In the genomic region with DNA sequence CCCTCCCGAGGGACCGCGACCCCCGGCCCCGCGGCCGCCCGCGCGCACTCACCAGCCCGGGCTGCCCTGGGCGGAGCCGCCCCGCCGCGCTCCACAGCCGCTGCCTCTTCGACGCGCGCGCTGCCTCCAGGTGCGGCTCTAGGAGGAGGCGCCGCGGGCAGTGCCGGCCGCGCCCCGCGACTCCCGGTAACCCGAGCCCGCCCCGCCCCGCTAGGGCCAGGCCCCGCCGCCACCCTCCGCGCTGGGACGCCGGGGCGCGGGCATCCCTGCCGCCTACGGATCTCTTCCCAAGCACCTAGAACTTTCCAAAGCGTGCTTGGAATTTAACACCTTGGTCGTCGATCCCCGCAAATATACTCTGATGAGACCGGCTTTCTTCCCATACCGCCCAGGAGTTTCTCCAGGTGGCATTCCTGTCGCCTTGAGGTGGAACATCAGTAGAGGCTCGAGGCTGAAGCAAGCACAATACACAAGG, we compare ENCODE assay signal across 8 cellular contexts. TPM values are rescaled to one million over a fixed set of nuclear protein-coding genes. Genes with fewer than 3 reads are reported as not detected.
DNase-seq lines count a peak whose midpoint lies in the region; ATAC-seq and TF ChIP-seq lines count a peak whose summit lies in the region.

A gene with protein sequence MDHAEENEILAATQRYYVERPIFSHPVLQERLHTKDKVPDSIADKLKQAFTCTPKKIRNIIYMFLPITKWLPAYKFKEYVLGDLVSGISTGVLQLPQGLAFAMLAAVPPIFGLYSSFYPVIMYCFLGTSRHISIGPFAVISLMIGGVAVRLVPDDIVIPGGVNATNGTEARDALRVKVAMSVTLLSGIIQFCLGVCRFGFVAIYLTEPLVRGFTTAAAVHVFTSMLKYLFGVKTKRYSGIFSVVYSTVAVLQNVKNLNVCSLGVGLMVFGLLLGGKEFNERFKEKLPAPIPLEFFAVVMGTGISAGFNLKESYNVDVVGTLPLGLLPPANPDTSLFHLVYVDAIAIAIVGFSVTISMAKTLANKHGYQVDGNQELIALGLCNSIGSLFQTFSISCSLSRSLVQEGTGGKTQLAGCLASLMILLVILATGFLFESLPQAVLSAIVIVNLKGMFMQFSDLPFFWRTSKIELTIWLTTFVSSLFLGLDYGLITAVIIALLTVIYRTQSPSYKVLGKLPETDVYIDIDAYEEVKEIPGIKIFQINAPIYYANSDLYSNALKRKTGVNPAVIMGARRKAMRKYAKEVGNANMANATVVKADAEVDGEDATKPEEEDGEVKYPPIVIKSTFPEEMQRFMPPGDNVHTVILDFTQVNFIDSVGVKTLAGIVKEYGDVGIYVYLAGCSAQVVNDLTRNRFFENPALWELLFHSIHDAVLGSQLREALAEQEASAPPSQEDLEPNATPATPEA (minus strand): TSS at position 162 of the 475 bp plus-strand sequence. CDS start 24,693 bp downstream, outside the sequence.

- H3K9me3 ChIP-seq in mucosa of rectum (ENCODE audit: control insufficient read depth in 2 of 2, low read length in 2 of 2): no peaks in the 10 kb centered on the region
- H3K9me3 ChIP-seq in gastrocnemius medialis: no peaks in the 10 kb centered on the region

- H3K4me3 ChIP-seq in mucosa of rectum (ENCODE audit: low read length in 2 of 2) (peak within 1 kb of the TSS; percentile 67 to 73), gastrocnemius medialis (peak within 1 kb of the TSS in 2 of 4 donors; percentile 22 to 27)

- TF ChIP-seq CTCF in gastrocnemius medialis (IDR thresholded peaks at IDR 0.05 in 4 of 5, conservative IDR thresholded peaks at IDR 0.05 in 1 of 5): no peak

- DNase-seq in AG08396 (ENCODE audit: low spot score) (peak; percentile 17), GM19238 (ENCODE audit: insufficient read length, low spot score) (peak; percentile 18), NCI-H69 (lab: John Stamatoyannopoulos, UW) (peak; percentile 88), dermis blood vessel endothelial cell (peak; percentile 5), gastrocnemius medialis (no peak), posterior vena cava (ENCODE audit: low spot score) (no peak)

- TF ChIP-seq POLR2A in gastrocnemius medialis (IDR thresholded peaks at IDR 0.05): no peak

- H3K36me3 ChIP-seq in mucosa of rectum (ENCODE audit: control insufficient read depth in 2 of 2, insufficient read depth in 2 of 2, low read length in 2 of 2) (no peaks in the 10 kb centered on the region), gastrocnemius medialis (no peaks in the 10 kb centered on the region)

- H3K9ac ChIP-seq in mucosa of rectum (ENCODE audit: low read depth in 1 of 2, low read length in 2 of 2): peak within 1 kb of the TSS in 1 of 2 donors; percentile 23

- H3K27ac ChIP-seq in mucosa of rectum (ENCODE audit: low read depth in 2 of 2, low read length in 2 of 2) (no peak within 1 kb of the TSS), gastrocnemius medialis (no peak within 1 kb of the TSS)

- H3K27me3 ChIP-seq in mucosa of rectum (ENCODE audit: control insufficient read depth in 2 of 2, insufficient read depth in 2 of 2, low read length in 2 of 2): peaks cover 14 to 19% of the 10 kb centered on the region in 2 donors
- H3K27me3 ChIP-seq in gastrocnemius medialis: peaks cover 33 to 54% (median 42%) of the 10 kb centered on the region in 3 donors

- intact Hi-C loops in gastrocnemius medialis (cut with DNase I; ENCODE audit: low total_unique reads): no loop called here
- intact Hi-C loops in posterior vena cava (cut with DNase I): no loop called here

- ATAC-seq in gastrocnemius medialis (no peak), GM18870 (IDR thresholded peaks at IDR 0.05; ENCODE audit: unreplicated experiment) (no peak)

- in situ Hi-C loops in gastrocnemius medialis (cut with MboI; ENCODE audit: low sequenced_read_pairs in 4 of 4): no loop called here

- H3K4me1 ChIP-seq in mucosa of rectum (ENCODE audit: control insufficient read depth in 2 of 2, insufficient read depth in 2 of 2, low read length in 2 of 2): peaks cover 6 to 10% of the 10 kb centered on the region in 2 donors
- no peaks in the 10 kb centered on the region for H3K4me1 ChIP-seq in gastrocnemius medialis

RNA-seq across cellular contexts. Expression of the gene that starts here (rescaled TPM):
- total RNA-seq in dermis blood vessel endothelial cell (0.85 and 0.93 TPM in 2 replicates), gastrocnemius medialis (not detected), posterior vena cava (not detected)

Comparison
In these comparisons a context has a peak if more than half of its experiments do, and no peak if none do; other contexts are left out.
1. Peak in DNase-seq in dermis blood vessel endothelial cell; RNA of the gene not detected or under 1 TPM.
2. DNase-seq: peak in AG08396 (single experiment), GM19238 (single experiment) and NCI-H69 (single experiment); none in gastrocnemius medialis (0 of 2) and posterior vena cava (single experiment).